In the genomic region with DNA sequence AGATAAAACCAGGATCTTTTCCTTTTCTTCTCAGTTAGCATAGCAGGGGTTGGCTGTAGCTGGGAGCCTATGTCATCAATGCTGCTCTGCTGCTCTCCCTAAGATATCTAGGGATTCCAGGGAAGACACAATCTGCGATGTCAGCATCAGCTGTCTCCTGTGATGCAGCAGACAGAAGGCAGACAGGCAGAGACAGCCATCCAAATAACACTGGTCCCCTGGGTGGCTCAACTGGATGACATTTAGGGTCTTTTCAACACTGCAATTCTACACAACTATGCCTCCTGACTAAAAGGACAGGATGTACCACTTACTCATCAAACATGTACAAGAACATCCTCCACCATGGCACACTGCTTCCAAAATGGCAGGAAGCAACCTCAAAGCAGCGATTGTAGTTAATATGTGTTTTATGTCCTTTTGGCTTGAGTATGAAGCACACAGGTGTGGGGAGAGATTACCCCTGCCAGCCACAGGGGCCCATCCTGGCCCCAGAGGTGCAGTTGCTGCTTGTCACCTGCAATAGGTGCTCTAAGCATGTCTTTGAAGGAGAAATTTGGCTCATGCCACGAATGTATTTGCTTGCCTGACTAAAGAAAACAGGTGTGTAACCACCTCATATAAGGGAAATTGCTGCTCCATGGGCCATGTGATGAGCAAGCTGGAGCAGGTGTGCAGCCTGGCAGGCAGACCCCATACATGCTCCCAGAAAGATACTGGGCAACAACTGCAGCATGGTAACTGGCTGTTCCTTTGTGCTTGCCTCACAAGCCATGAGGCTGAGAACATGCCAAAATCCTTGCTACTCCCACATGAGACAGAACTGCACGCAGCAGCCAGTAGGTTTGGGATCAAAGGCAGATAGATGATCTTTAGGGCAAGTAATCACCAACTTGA, we compare ENCODE assay signal across 18 cellular contexts.
DNase-seq lines count a peak whose midpoint lies in the region; ATAC-seq and TF ChIP-seq lines count a peak whose summit lies in the region.
"Had no signal": no experiment of that assay in that cellular context is flagged by ENCODE, and none has a peak within 500 bp of the region (broad histone marks: within the 10 kb centered on the region; RNA-seq: fewer than 3 reads in every experiment).

No MANE protein-coding gene starts in this region.

- no peak overlapping the region for H3K4me3 ChIP-seq in colonic mucosa
- H3K4me3 ChIP-seq in psoas muscle: no peak overlapping the region
- no peak overlapping the region for H3K4me3 ChIP-seq in CD8-positive, alpha-beta memory T cell (ENCODE audit: low read length)
- H3K4me3 ChIP-seq: PC-9, smooth muscle cell, tibial artery had no signal

- peak; percentile 90 to 96 (median 94) for ATAC-seq in psoas muscle
- ATAC-seq in activated naive CD8-positive, alpha-beta T cell treated with anti-CD3 and anti-CD28 coated beads, Interleukin-2, amount 50 U/mL, for 24 hours: no peak
- ATAC-seq: activated T-cell treated with anti-CD3 and anti-CD28 coated beads, Interleukin-2, amount 50 U/mL, for 4 hours had no signal

- H3K27me3 Mint-ChIP-seq in activated naive CD8-positive, alpha-beta T cell treated with anti-CD3 and anti-CD28 coated beads, Interleukin-2, amount 50 U/mL, for 24 hours: peaks cover 15% of the 10 kb centered on the region
- peaks cover 12 to 52% of the 10 kb centered on the region in 2 donors for H3K27me3 Mint-ChIP-seq in CD8-positive, alpha-beta memory T cell

- H3K9me3 ChIP-seq in colonic mucosa (no peaks in the 10 kb centered on the region), psoas muscle (no peaks in the 10 kb centered on the region)
- no peaks in the 10 kb centered on the region for H3K9me3 ChIP-seq in CD8-positive, alpha-beta memory T cell (ENCODE audit: low read length)

- POLR2A ChIA-PET in CD8-positive, alpha-beta memory T cell (lab: Charles Lee): no interaction called here

- H3K36me3 ChIP-seq in colonic mucosa: no peaks in the 10 kb centered on the region
- H3K36me3 ChIP-seq in psoas muscle (ENCODE audit: insufficient read depth in 1 of 2, low read depth in 1 of 2): no peaks in the 10 kb centered on the region
- no peaks in the 10 kb centered on the region for H3K36me3 ChIP-seq in CD8-positive, alpha-beta memory T cell (ENCODE audit: insufficient read depth, low read length)
- H3K36me3 ChIP-seq: tibial artery had no signal

- WGBS in psoas muscle, 3 donors: 22 to 44% (median 33%) methylated on average over 4 of the region's 4 CpGs

- TF ChIP-seq RAD21 in Ishikawa (IDR thresholded peaks at IDR 0.05; ENCODE audit: low read depth): peak; percentile 67

- H3K9me3 Mint-ChIP-seq in activated naive CD8-positive, alpha-beta T cell treated with anti-CD3 and anti-CD28 coated beads, Interleukin-2, amount 50 U/mL, for 24 hours: no peaks in the 10 kb centered on the region
- H3K9me3 Mint-ChIP-seq in CD8-positive, alpha-beta memory T cell: peaks cover 0 to 3% (median 0%) of the 10 kb centered on the region in 5 donors
- H3K9me3 Mint-ChIP-seq: activated T-cell treated with anti-CD3 and anti-CD28 coated beads, Interleukin-2, amount 50 U/mL, for 4 hours; nephron progenitor cell had no signal

- H3K27ac ChIP-seq in colonic mucosa: no peak overlapping the region
- H3K27ac ChIP-seq in psoas muscle: peak overlapping the region; percentile 66
- H3K27ac ChIP-seq in CD8-positive, alpha-beta memory T cell (ENCODE audit: low read depth, low read length): no peak overlapping the region
- H3K27ac ChIP-seq: PC-9, tibial artery had no signal

- H3K4me1 ChIP-seq in colonic mucosa (no peaks in the 10 kb centered on the region), psoas muscle (peaks cover 14% of the 10 kb centered on the region)
- H3K4me1 ChIP-seq in CD8-positive, alpha-beta memory T cell (ENCODE audit: insufficient read depth, low read length): no peaks in the 10 kb centered on the region
- H3K4me1 ChIP-seq: tibial artery had no signal

- intact Hi-C loops in colonic mucosa (cut with DNase I): no loop called here
- intact Hi-C loops in psoas muscle (cut with DNase I): loop anchor here (2.0 kb wide), 1 partner anchor 132 kb away; no protein-coding TSS in a partner anchor

- no peak overlapping the region for H3K27ac Mint-ChIP-seq in activated naive CD8-positive, alpha-beta T cell treated with anti-CD3 and anti-CD28 coated beads, Interleukin-2, amount 50 U/mL, for 24 hours
- H3K27ac Mint-ChIP-seq in CD8-positive, alpha-beta memory T cell: no peak overlapping the region
- H3K27ac Mint-ChIP-seq: nephron progenitor cell had no signal

- CTCF ChIA-PET in CD8-positive, alpha-beta memory T cell (lab: Charles Lee): no interaction called here

- no peaks in the 10 kb centered on the region for H3K27me3 ChIP-seq in colonic mucosa
- no peaks in the 10 kb centered on the region for H3K27me3 ChIP-seq in psoas muscle (ENCODE audit: insufficient read depth in 3 of 3, low read length in 2 of 3)
- no peaks in the 10 kb centered on the region for H3K27me3 ChIP-seq in CD8-positive, alpha-beta memory T cell (ENCODE audit: insufficient read depth, low read length, poor library complexity, severe bottlenecking)

- H3K9ac ChIP-seq in colonic mucosa (ENCODE audit: low read depth in 2 of 2, low read length in 2 of 2): no peak overlapping the region

- TF ChIP-seq EP300 in Ishikawa (IDR thresholded peaks at IDR 0.05; ENCODE audit: borderline replicate concordance): no peak

- DNase-seq in NCI-H2029 (lab: John Stamatoyannopoulos, UW) (peak; percentile 47), colonic mucosa (no peak), psoas muscle (peak; percentile 48 to 85)
- DNase-seq in activated naive CD8-positive, alpha-beta T cell treated with anti-CD3 and anti-CD28 coated beads, Interleukin-2, amount 50 U/mL, for 24 hours: no peak
- no peak for DNase-seq in CD8-positive, alpha-beta memory T cell
- no peak for DNase-seq in stimulated activated CD4-positive, alpha-beta T cell treated with anti-CD3 and anti-CD28 coated beads, Interleukin-1b, Interleukin-23, amount 100 ng/mL, for 48 hours
- DNase-seq: activated CD4-positive, alpha-beta T cell treated with anti-CD3 and anti-CD28 coated beads for 48 hours; activated T-cell treated with anti-CD3 and anti-CD28 coated beads, Interleukin-2, amount 50 U/mL, for 4 hours; amygdala; Calu3; kidney glomerular epithelial cell; NCI-H1048; nephron progenitor cell; T-helper 1 cell; tibial artery had no signal

- no peaks in the 10 kb centered on the region for H3K36me3 Mint-ChIP-seq in activated naive CD8-positive, alpha-beta T cell treated with anti-CD3 and anti-CD28 coated beads, Interleukin-2, amount 50 U/mL, for 24 hours (ENCODE audit: low read depth)
- no peaks in the 10 kb centered on the region for H3K36me3 Mint-ChIP-seq in CD8-positive, alpha-beta memory T cell

- TF ChIP-seq CTCF in colonic mucosa (IDR thresholded peaks at IDR 0.05) (peak; percentile 15), psoas muscle (IDR thresholded peaks at IDR 0.05) (no peak)

- no peaks in the 10 kb centered on the region for H3K4me1 Mint-ChIP-seq in activated naive CD8-positive, alpha-beta T cell treated with anti-CD3 and anti-CD28 coated beads, Interleukin-2, amount 50 U/mL, for 24 hours
- H3K4me1 Mint-ChIP-seq in CD8-positive, alpha-beta memory T cell: no peaks in the 10 kb centered on the region
- H3K4me1 Mint-ChIP-seq: nephron progenitor cell had no signal

- no peak overlapping the region for H3K4me3 Mint-ChIP-seq in activated naive CD8-positive, alpha-beta T cell treated with anti-CD3 and anti-CD28 coated beads, Interleukin-2, amount 50 U/mL, for 24 hours
- H3K4me3 Mint-ChIP-seq in CD8-positive, alpha-beta memory T cell: no peak overlapping the region
- H3K4me3 Mint-ChIP-seq: activated T-cell treated with anti-CD3 and anti-CD28 coated beads, Interleukin-2, amount 50 U/mL, for 4 hours; nephron progenitor cell had no signal

TF ChIP-seq in Ishikawa, 13 proteins besides CTCF, POLR2A, EP300 and RAD21 (continues in another document):
- TF ChIP-seq, protein P1, sequence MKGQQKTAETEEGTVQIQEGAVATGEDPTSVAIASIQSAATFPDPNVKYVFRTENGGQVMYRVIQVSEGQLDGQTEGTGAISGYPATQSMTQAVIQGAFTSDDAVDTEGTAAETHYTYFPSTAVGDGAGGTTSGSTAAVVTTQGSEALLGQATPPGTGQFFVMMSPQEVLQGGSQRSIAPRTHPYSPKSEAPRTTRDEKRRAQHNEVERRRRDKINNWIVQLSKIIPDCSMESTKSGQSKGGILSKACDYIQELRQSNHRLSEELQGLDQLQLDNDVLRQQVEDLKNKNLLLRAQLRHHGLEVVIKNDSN (IDR thresholded peaks at IDR 0.05): no peak
- no peak for TF ChIP-seq CEBPB (IDR thresholded peaks at IDR 0.05)
- no peak for TF ChIP-seq ZBTB7A (IDR thresholded peaks at IDR 0.05; ENCODE audit: low read depth)
- TF ChIP-seq, protein P2, sequence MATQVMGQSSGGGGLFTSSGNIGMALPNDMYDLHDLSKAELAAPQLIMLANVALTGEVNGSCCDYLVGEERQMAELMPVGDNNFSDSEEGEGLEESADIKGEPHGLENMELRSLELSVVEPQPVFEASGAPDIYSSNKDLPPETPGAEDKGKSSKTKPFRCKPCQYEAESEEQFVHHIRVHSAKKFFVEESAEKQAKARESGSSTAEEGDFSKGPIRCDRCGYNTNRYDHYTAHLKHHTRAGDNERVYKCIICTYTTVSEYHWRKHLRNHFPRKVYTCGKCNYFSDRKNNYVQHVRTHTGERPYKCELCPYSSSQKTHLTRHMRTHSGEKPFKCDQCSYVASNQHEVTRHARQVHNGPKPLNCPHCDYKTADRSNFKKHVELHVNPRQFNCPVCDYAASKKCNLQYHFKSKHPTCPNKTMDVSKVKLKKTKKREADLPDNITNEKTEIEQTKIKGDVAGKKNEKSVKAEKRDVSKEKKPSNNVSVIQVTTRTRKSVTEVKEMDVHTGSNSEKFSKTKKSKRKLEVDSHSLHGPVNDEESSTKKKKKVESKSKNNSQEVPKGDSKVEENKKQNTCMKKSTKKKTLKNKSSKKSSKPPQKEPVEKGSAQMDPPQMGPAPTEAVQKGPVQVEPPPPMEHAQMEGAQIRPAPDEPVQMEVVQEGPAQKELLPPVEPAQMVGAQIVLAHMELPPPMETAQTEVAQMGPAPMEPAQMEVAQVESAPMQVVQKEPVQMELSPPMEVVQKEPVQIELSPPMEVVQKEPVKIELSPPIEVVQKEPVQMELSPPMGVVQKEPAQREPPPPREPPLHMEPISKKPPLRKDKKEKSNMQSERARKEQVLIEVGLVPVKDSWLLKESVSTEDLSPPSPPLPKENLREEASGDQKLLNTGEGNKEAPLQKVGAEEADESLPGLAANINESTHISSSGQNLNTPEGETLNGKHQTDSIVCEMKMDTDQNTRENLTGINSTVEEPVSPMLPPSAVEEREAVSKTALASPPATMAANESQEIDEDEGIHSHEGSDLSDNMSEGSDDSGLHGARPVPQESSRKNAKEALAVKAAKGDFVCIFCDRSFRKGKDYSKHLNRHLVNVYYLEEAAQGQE (IDR thresholded peaks at IDR 0.05; ENCODE audit: low read depth): no peak
- TF ChIP-seq TCF12 (IDR thresholded peaks at IDR 0.05; ENCODE audit: low read depth): no peak
- no peak for TF ChIP-seq TAF1 (IDR thresholded peaks at IDR 0.05; ENCODE audit: low read depth)
- no peak for TF ChIP-seq YY1 (IDR thresholded peaks at IDR 0.05; ENCODE audit: low read depth)
- TF ChIP-seq TEAD4 (IDR thresholded peaks at IDR 0.05): no peak
- TF ChIP-seq, protein P3, sequence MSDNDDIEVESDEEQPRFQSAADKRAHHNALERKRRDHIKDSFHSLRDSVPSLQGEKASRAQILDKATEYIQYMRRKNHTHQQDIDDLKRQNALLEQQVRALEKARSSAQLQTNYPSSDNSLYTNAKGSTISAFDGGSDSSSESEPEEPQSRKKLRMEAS (IDR thresholded peaks at IDR 0.05): no peak

Comparison
In these comparisons a context has a peak if more than half of its experiments do, and no peak if none do; other contexts are left out.
1. DNase-seq: peak in NCI-H2029 (single experiment) and psoas muscle (2 of 2); none in colonic mucosa (single experiment), activated naive CD8-positive, alpha-beta T cell treated with anti-CD3 and anti-CD28 coated beads, Interleukin-2, amount 50 U/mL, for 24 hours (single experiment), CD8-positive, alpha-beta memory T cell (0 of 5) and stimulated activated CD4-positive, alpha-beta T cell treated with anti-CD3 and anti-CD28 coated beads, Interleukin-1b, Interleukin-23, amount 100 ng/mL, for 48 hours (single experiment).